Comparison of ENCODE assay signal across 8 cellular contexts in the genomic region with DNA sequence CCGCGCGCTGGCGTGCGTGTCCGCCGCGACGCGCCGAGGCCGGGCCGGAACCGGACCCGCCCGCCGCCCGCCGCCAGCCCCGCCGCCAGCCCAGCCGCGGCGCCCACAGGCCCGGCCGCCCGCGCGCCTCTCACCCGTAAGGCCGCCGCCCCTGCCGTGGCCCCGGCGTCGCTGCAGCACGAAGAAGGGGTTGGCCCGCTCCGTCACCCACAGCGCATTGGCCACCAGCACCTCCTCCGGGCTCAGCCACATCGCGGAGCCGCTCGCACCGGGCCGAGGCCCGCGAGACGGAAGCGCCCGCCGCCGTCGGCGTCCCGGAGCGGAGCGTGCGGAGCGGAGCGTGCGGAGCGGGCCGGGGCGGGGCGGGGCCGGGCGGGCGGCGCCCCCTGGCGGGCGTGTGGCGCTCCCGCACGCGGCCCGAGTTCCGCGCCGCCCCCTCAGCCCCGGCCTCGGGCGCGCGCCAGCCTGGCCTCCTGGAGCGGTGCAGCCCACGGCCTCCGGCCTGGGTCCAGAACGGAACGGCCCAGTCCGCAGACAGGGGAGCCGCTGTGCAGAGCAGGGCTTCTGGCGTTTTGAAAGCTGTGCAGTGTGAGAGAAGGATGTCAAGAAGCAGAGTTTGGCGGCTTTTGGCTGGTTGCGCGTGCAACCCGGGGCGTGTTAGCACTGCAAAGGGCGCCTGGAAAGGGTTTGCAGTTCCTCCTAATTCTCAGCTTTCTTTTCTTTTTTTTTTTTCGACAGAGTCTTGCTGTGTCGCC. TPM values are rescaled to one million over a fixed set of nuclear protein-coding genes. Genes with fewer than 3 reads are reported as not detected.
DNase-seq lines count a peak whose midpoint lies in the region; ATAC-seq and TF ChIP-seq lines count a peak whose summit lies in the region.

A gene (minus strand): TSS at position 328 of the 755 bp plus-strand sequence. CDS start 76 bp downstream, at position 252.

- H3K4me1 Mint-ChIP-seq in nephron progenitor cell, result peaks cover 5% of the 10 kb centered on the region
- H3K4me1 Mint-ChIP-seq in stimulated activated naive CD8-positive, alpha-beta T cell treated with anti-CD3 and anti-CD28 coated beads, Interleukin-15, Interleukin-2, amounts not matched to agents 100 ng/mL and 50 ng/mL, for 24 hours (ENCODE audit: low read depth), result peaks cover 26% of the 10 kb centered on the region

- H3K4me3 ChIP-seq in fibroblast of the aortic adventitia (ENCODE audit: low read depth, low read length), result peak within 1 kb of the TSS; percentile 85

- H3K36me3 Mint-ChIP-seq in nephron progenitor cell (ENCODE audit: low read depth), result peaks cover 21% of the 10 kb centered on the region
- peaks cover 21% of the 10 kb centered on the region for H3K36me3 Mint-ChIP-seq in stimulated activated naive CD8-positive, alpha-beta T cell treated with anti-CD3 and anti-CD28 coated beads, Interleukin-15, Interleukin-2, amounts not matched to agents 100 ng/mL and 50 ng/mL, for 24 hours (ENCODE audit: low read depth)

- DNase-seq in COLO668 (lab: John Stamatoyannopoulos, UW; ENCODE audit: unreplicated experiment), result peak; percentile 77
- peak; percentile 62 for DNase-seq in RPMI7951 (ENCODE audit: low read depth)
- peak; percentile 64 for DNase-seq in activated effector memory CD4-positive, alpha-beta T cell treated with Interleukin-2 at 50 U/mL for 16 hours
- peak; percentile 65 for DNase-seq in fibroblast of the aortic adventitia (ENCODE audit: low read depth)
- DNase-seq in nephron progenitor cell, result peak; percentile 71

- H3K27me3 Mint-ChIP-seq in nephron progenitor cell (ENCODE audit: low read depth, poor library complexity), result peaks cover 17% of the 10 kb centered on the region
- no peaks in the 10 kb centered on the region for H3K27me3 Mint-ChIP-seq in stimulated activated naive CD8-positive, alpha-beta T cell treated with anti-CD3 and anti-CD28 coated beads, Interleukin-15, Interleukin-2, amounts not matched to agents 100 ng/mL and 50 ng/mL, for 24 hours

- peak within 1 kb of the TSS; percentile 86 for H3K4me3 Mint-ChIP-seq in nephron progenitor cell
- H3K4me3 Mint-ChIP-seq in stimulated activated naive CD8-positive, alpha-beta T cell treated with anti-CD3 and anti-CD28 coated beads, Interleukin-15, Interleukin-2, amounts not matched to agents 100 ng/mL and 50 ng/mL, for 24 hours, result peak within 1 kb of the TSS; percentile 89

- ATAC-seq in GM19351 (IDR thresholded peaks at IDR 0.05; ENCODE audit: unreplicated experiment) (peak; percentile 87), HG03520 (IDR thresholded peaks at IDR 0.05; ENCODE audit: unreplicated experiment) (peak; percentile 72)

- no peak within 1 kb of the TSS for H3K27ac Mint-ChIP-seq in nephron progenitor cell
- H3K27ac Mint-ChIP-seq in stimulated activated naive CD8-positive, alpha-beta T cell treated with anti-CD3 and anti-CD28 coated beads, Interleukin-15, Interleukin-2, amounts not matched to agents 100 ng/mL and 50 ng/mL, for 24 hours, result peak within 1 kb of the TSS; percentile 76

- TF ChIP-seq CTCF in fibroblast of the aortic adventitia (IDR thresholded peaks at IDR 0.05; ENCODE audit: insufficient read depth, low read length) (peak; percentile 25), nephron progenitor cell (IDR thresholded peaks at IDR 0.05) (no peak)

- no peaks in the 10 kb centered on the region for H3K9me3 Mint-ChIP-seq in nephron progenitor cell
- H3K9me3 Mint-ChIP-seq in stimulated activated naive CD8-positive, alpha-beta T cell treated with anti-CD3 and anti-CD28 coated beads, Interleukin-15, Interleukin-2, amounts not matched to agents 100 ng/mL and 50 ng/mL, for 24 hours, result no peaks in the 10 kb centered on the region

RNA-seq across cellular contexts. Expression of the gene that starts here (rescaled TPM):
- 22.0 and 25.8 TPM in 2 replicates for total RNA-seq in RPMI7951 (2014; rRNA removed; shearing (Covaris generic))
- 63.7 and 70.9 TPM in 2 replicates for total RNA-seq in fibroblast of the aortic adventitia (ENCODE audit: low replicate concordance)

Comparison
In these comparisons a context has a peak if more than half of its experiments do, and no peak if none do; other contexts are left out.
1. Peak in every context shown above with its lines: DNase-seq, ATAC-seq and H3K4me3 ChIP-seq.